8 cellular contexts compared by ENCODE assay signal in genomic region chr14:65206448-65207096, GRCh38.
DNase-seq lines count a peak whose midpoint lies in the region; ATAC-seq and TF ChIP-seq lines count a peak whose summit lies in the region.

No MANE protein-coding gene starts in this region.

- DNase-seq in GDM1 (lab: John Stamatoyannopoulos, UW) (peak; percentile 15), GM20000 (ENCODE audit: low spot score) (peak; percentile 59), DMS114 treated with DMSO at 0.1 percent for 48 hours (lab: John Stamatoyannopoulos, UW; ENCODE audit: unreplicated experiment) (no peak), SHP77 (lab: John Stamatoyannopoulos, UW) (no peak), omental fat pad (ENCODE audit: low spot score) (no peak)
- DNase-seq in activated naive CD4-positive, alpha-beta T cell treated with anti-CD3 and anti-CD28 coated beads, Interleukin-2, amount 10 ng/mL, durations not matched to agents 7 days and 5 days, result no peak

- H3K9me3 ChIP-seq in thymus (ENCODE audit: control insufficient read depth), result no peaks in the 10 kb centered on the region

- peaks cover 69% of the 10 kb centered on the region for H3K4me1 Mint-ChIP-seq in activated naive CD4-positive, alpha-beta T cell treated with anti-CD3 and anti-CD28 coated beads, Interleukin-2, amount 10 ng/mL, durations not matched to agents 7 days and 5 days

- no peak for TF ChIP-seq CTCF in GM20000 (IDR thresholded peaks at IDR 0.05; ENCODE audit: extremely low read depth, missing control alignments)
- TF ChIP-seq CTCF in omental fat pad (IDR thresholded peaks at IDR 0.05), result no peak

- peak; percentile 47 for ATAC-seq in HG03469 (IDR thresholded peaks at IDR 0.05; ENCODE audit: unreplicated experiment)
- ATAC-seq in omental fat pad (ENCODE audit: low FRiP score), result no peak

- CTCF ChIA-PET in activated naive CD4-positive, alpha-beta T cell treated with anti-CD3 and anti-CD28 coated beads, Interleukin-2, amount 10 ng/mL, durations not matched to agents 7 days and 5 days (lab: Charles Lee), result interaction anchor here (1.0 to 1.2 kb wide), 2 partner anchors 16 to 37 kb away, joined by 3 to 4 read pairs; no protein-coding TSS in a partner anchor

- H3K36me3 Mint-ChIP-seq in activated naive CD4-positive, alpha-beta T cell treated with anti-CD3 and anti-CD28 coated beads, Interleukin-2, amount 10 ng/mL, durations not matched to agents 7 days and 5 days, result peaks cover 16% of the 10 kb centered on the region

- peak overlapping the region; percentile 48 for H3K4me3 Mint-ChIP-seq in activated naive CD4-positive, alpha-beta T cell treated with anti-CD3 and anti-CD28 coated beads, Interleukin-2, amount 10 ng/mL, durations not matched to agents 7 days and 5 days

- H3K27ac ChIP-seq in thymus (ENCODE audit: low read depth), result peak overlapping the region; percentile 15

- H3K4me1 ChIP-seq in thymus (ENCODE audit: control insufficient read depth, insufficient read depth, low read length), result peaks cover 16% of the 10 kb centered on the region

- H3K27me3 ChIP-seq in thymus (ENCODE audit: control insufficient read depth, insufficient read depth), result no peaks in the 10 kb centered on the region

- 24% methylated on average over 3 of the region's 3 CpGs for WGBS in thymus

- H3K36me3 ChIP-seq in thymus (ENCODE audit: control insufficient read depth, insufficient read depth), result no peaks in the 10 kb centered on the region

- no peak overlapping the region for H3K4me3 ChIP-seq in thymus (ENCODE audit: low read length)

- H3K27me3 Mint-ChIP-seq in activated naive CD4-positive, alpha-beta T cell treated with anti-CD3 and anti-CD28 coated beads, Interleukin-2, amount 10 ng/mL, durations not matched to agents 7 days and 5 days, result peaks cover 4% of the 10 kb centered on the region

- H3K9me3 Mint-ChIP-seq in activated naive CD4-positive, alpha-beta T cell treated with anti-CD3 and anti-CD28 coated beads, Interleukin-2, amount 10 ng/mL, durations not matched to agents 7 days and 5 days, result peaks cover 10% of the 10 kb centered on the region

- peak overlapping the region; percentile 94 for H3K27ac Mint-ChIP-seq in activated naive CD4-positive, alpha-beta T cell treated with anti-CD3 and anti-CD28 coated beads, Interleukin-2, amount 10 ng/mL, durations not matched to agents 7 days and 5 days

Comparison
In these comparisons a context has a peak if more than half of its experiments do, and no peak if none do; other contexts are left out.
1. DNase-seq: peak in GDM1 (single experiment) and GM20000 (single experiment); none in activated naive CD4-positive, alpha-beta T cell treated with anti-CD3 and anti-CD28 coated beads, Interleukin-2, amount 10 ng/mL, durations not matched to agents 7 days and 5 days (single experiment), DMS114 treated with DMSO at 0.1 percent for 48 hours (single experiment), SHP77 (0 of 2) and omental fat pad (single experiment).